In genomic region chr4:185656467-185656890, GRCh38 we compare ENCODE assay signal across 10 cellular contexts.
DNase-seq lines count a peak whose midpoint lies in the region; ATAC-seq and TF ChIP-seq lines count a peak whose summit lies in the region.
"Had no signal": no experiment of that assay in that cellular context is flagged by ENCODE, and none has a peak within 500 bp of the region (broad histone marks: within the 10 kb centered on the region; RNA-seq: fewer than 3 reads in every experiment).

No MANE protein-coding gene starts in this region.

- ATAC-seq in right lobe of liver (peak in 3 of 4 donors; percentile 24 to 28 (median 24)), HG03520 (IDR thresholded peaks at IDR 0.05; ENCODE audit: unreplicated experiment) (no peak)
- no peak for ATAC-seq in activated CD4-positive, alpha-beta T cell treated with anti-CD3 and anti-CD28 coated beads for 36 hours
- no peak for ATAC-seq in CD4-positive, alpha-beta T cell (ENCODE audit: poor library complexity)

- H3K4me3 ChIP-seq in right lobe of liver (no peak overlapping the region), stomach smooth muscle (ENCODE audit: low read length in 2 of 2) (peak overlapping the region; percentile 54 to 72)
- H3K4me3 ChIP-seq: SK-N-MC had no signal

- H3K36me3 ChIP-seq in right lobe of liver: peaks cover 0 to 37% (median 8%) of the 10 kb centered on the region in 4 donors
- H3K36me3 ChIP-seq in stomach smooth muscle (ENCODE audit: control insufficient read depth in 2 of 2, insufficient read depth in 2 of 2, low read length in 2 of 2): no peaks in the 10 kb centered on the region

- peak overlapping the region; percentile 15 for H3K4me3 Mint-ChIP-seq in HFFc6
- no peak overlapping the region for H3K4me3 Mint-ChIP-seq in activated CD4-positive, alpha-beta T cell treated with anti-CD3 and anti-CD28 coated beads for 36 hours
- no peak overlapping the region for H3K4me3 Mint-ChIP-seq in CD4-positive, alpha-beta T cell

- H3K27ac ChIP-seq in right lobe of liver (no peak overlapping the region), stomach smooth muscle (ENCODE audit: low read length) (peak overlapping the region; percentile 50)
- no peak overlapping the region for H3K27ac ChIP-seq in CD4-positive, alpha-beta T cell (ENCODE audit: low read depth, low read length)
- H3K27ac ChIP-seq: SK-N-MC had no signal

- intact Hi-C loops in right lobe of liver (cut with DNase I): no loop called here
- intact Hi-C loops in activated CD4-positive, alpha-beta T cell treated with anti-CD3 and anti-CD28 coated beads for 36 hours (cut with DNase I, micrococcal nuclease): no loop called here
- intact Hi-C loops in CD4-positive, alpha-beta T cell (cut with DNase I, micrococcal nuclease): no loop called here

- TF ChIP-seq POLR2A in right lobe of liver (IDR thresholded peaks at IDR 0.05): no peak

- 64% methylated on average over 4 of the region's 6 CpGs for WGBS in right lobe of liver (ENCODE audit: insufficient coverage, low coverage, low lambda C conversion rate, missing lambda C conversion rate)

- H3K27me3 Mint-ChIP-seq in HFFc6 (ENCODE audit: insufficient read depth): peaks cover 12% of the 10 kb centered on the region
- peaks cover 10% of the 10 kb centered on the region for H3K27me3 Mint-ChIP-seq in activated CD4-positive, alpha-beta T cell treated with anti-CD3 and anti-CD28 coated beads for 36 hours
- peaks cover 2% of the 10 kb centered on the region for H3K27me3 Mint-ChIP-seq in CD4-positive, alpha-beta T cell

- DNase-seq in HFFc6 (peak; percentile 34), dermis blood vessel endothelial cell (peak; percentile 18), right lobe of liver (no peak), ACHN (no peak)
- DNase-seq in activated CD4-positive, alpha-beta T cell treated with anti-CD3 and anti-CD28 coated beads for 36 hours: no peak
- DNase-seq in CD4-positive, alpha-beta T cell: no peak
- DNase-seq: stimulated activated CD8-positive, alpha-beta memory T cell treated with anti-CD3 and anti-CD28 coated beads, Interleukin-4, amount 100 ng/mL, for 48 hours had no signal

- H3K4me1 ChIP-seq in right lobe of liver: peaks cover 0 to 33% (median 0%) of the 10 kb centered on the region in 4 donors
- no peaks in the 10 kb centered on the region for H3K4me1 ChIP-seq in stomach smooth muscle (ENCODE audit: control insufficient read depth, insufficient read depth, low read length)

- peak overlapping the region; percentile 51 to 60 for H3K9ac ChIP-seq in stomach smooth muscle (ENCODE audit: low read length in 2 of 2)

- peak; percentile 48 for TF ChIP-seq CTCF in HFFc6 (IDR thresholded peaks at IDR 0.05)
- peak in 2 of 4 donors; percentile 7 to 11 for TF ChIP-seq CTCF in right lobe of liver (IDR thresholded peaks at IDR 0.05)
- no peak for TF ChIP-seq CTCF in CD4-positive, alpha-beta T cell (IDR thresholded peaks at IDR 0.05)

- no peaks in the 10 kb centered on the region for H3K9me3 Mint-ChIP-seq in HFFc6
- no peaks in the 10 kb centered on the region for H3K9me3 Mint-ChIP-seq in activated CD4-positive, alpha-beta T cell treated with anti-CD3 and anti-CD28 coated beads for 36 hours (ENCODE audit: low read depth)
- no peaks in the 10 kb centered on the region for H3K9me3 Mint-ChIP-seq in CD4-positive, alpha-beta T cell

- H3K36me3 Mint-ChIP-seq in HFFc6 (ENCODE audit: low read depth): no peaks in the 10 kb centered on the region
- no peaks in the 10 kb centered on the region for H3K36me3 Mint-ChIP-seq in activated CD4-positive, alpha-beta T cell treated with anti-CD3 and anti-CD28 coated beads for 36 hours (ENCODE audit: low read depth)
- H3K36me3 Mint-ChIP-seq in CD4-positive, alpha-beta T cell (ENCODE audit: low read depth): no peaks in the 10 kb centered on the region

- in situ Hi-C loops in ACHN (cut with HindIII; ENCODE audit: low pct_ligation_motif_present, low pct_unique_long_range_greater_than_20kb, low sequenced_read_pairs): no loop called here

- no peak overlapping the region for H3K27ac Mint-ChIP-seq in HFFc6
- H3K27ac Mint-ChIP-seq in activated CD4-positive, alpha-beta T cell treated with anti-CD3 and anti-CD28 coated beads for 36 hours: no peak overlapping the region
- H3K27ac Mint-ChIP-seq in CD4-positive, alpha-beta T cell: no peak overlapping the region

- POLR2A ChIA-PET in activated CD4-positive, alpha-beta T cell treated with anti-CD3 and anti-CD28 coated beads for 36 hours (lab: Charles Lee): no interaction called here
- POLR2A ChIA-PET in CD4-positive, alpha-beta T cell (lab: Charles Lee): no interaction called here

- H3K9me3 ChIP-seq in right lobe of liver (no peaks in the 10 kb centered on the region), stomach smooth muscle (ENCODE audit: control insufficient read depth in 2 of 2, low read length in 2 of 2) (no peaks in the 10 kb centered on the region)
- H3K9me3 ChIP-seq in CD4-positive, alpha-beta T cell (ENCODE audit: control insufficient read depth, low read length): no peaks in the 10 kb centered on the region

- peaks cover 9% of the 10 kb centered on the region; the same call in 1 of the 2 replicates for H3K4me1 Mint-ChIP-seq in HFFc6 (ENCODE audit: low read depth)
- H3K4me1 Mint-ChIP-seq in activated CD4-positive, alpha-beta T cell treated with anti-CD3 and anti-CD28 coated beads for 36 hours: peaks cover 2% of the 10 kb centered on the region
- no peaks in the 10 kb centered on the region for H3K4me1 Mint-ChIP-seq in CD4-positive, alpha-beta T cell (ENCODE audit: low read depth)

- CTCF ChIA-PET in activated CD4-positive, alpha-beta T cell treated with anti-CD3 and anti-CD28 coated beads for 36 hours (lab: Charles Lee): no interaction called here
- CTCF ChIA-PET in CD4-positive, alpha-beta T cell (lab: Charles Lee): no interaction called here

- H3K27me3 ChIP-seq in right lobe of liver (no peaks in the 10 kb centered on the region), stomach smooth muscle (ENCODE audit: control insufficient read depth in 1 of 2, insufficient read depth in 2 of 2, low read length in 2 of 2) (no peaks in the 10 kb centered on the region)
- H3K27me3 ChIP-seq in CD4-positive, alpha-beta T cell (ENCODE audit: control insufficient read depth, insufficient read depth, low read length): no peaks in the 10 kb centered on the region

Comparison
In these comparisons a context has a peak if more than half of its experiments do, and no peak if none do; other contexts are left out.
1. DNase-seq: peak in HFFc6 (single experiment) and dermis blood vessel endothelial cell (single experiment); none in right lobe of liver (0 of 3), activated CD4-positive, alpha-beta T cell treated with anti-CD3 and anti-CD28 coated beads for 36 hours (single experiment), CD4-positive, alpha-beta T cell (0 of 10) and ACHN (single experiment).
2. ATAC-seq: peak in right lobe of liver (3 of 4); none in activated CD4-positive, alpha-beta T cell treated with anti-CD3 and anti-CD28 coated beads for 36 hours (single experiment), HG03520 (single experiment) and CD4-positive, alpha-beta T cell (single experiment).
3. H3K4me3 ChIP-seq: peak in stomach smooth muscle (2 of 2); none in right lobe of liver (0 of 3).